16 cellular contexts compared by ENCODE assay signal in the genomic region with DNA sequence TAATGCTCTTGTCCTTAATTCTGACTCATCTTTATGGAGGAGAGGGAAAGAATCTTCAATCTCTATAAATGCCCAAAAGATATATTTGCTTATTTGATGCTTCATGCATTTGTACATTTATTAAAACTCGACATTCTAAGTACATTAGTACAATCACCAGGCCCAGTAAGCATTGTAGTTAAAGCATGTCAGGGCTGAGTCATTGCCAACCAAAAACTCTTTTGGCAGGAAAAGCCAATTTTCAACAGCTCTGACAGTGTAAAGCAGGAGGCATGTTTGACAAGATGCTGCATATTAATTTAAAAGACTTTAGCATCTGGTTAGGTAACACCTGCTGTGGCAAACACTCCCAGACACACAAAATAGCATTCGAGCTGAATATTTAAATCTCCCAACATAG.
DNase-seq lines count a peak whose midpoint lies in the region; ATAC-seq and TF ChIP-seq lines count a peak whose summit lies in the region.
"Had no signal": no experiment of that assay in that cellular context is flagged by ENCODE, and none has a peak within 500 bp of the region (broad histone marks: within the 10 kb centered on the region; RNA-seq: fewer than 3 reads in every experiment).

No MANE protein-coding gene starts in this region.

- no peak overlapping the region for H3K4me3 ChIP-seq in mammary epithelial cell (replicated peaks in 1 of 3; ENCODE audit: insufficient read depth in 1 of 3, low read depth in 2 of 3, low read length in 3 of 3)
- H3K4me3 ChIP-seq: BLaER1 treated with 17β-estradiol and CSF1 and Interleukin-3, amounts not matched to agents 10 nM and 100 nM; ovary; uterus had no signal

- no peaks in the 10 kb centered on the region for H3K27me3 ChIP-seq in mammary epithelial cell (ENCODE audit: insufficient read depth, low read length)
- H3K27me3 ChIP-seq: BLaER1 treated with 17β-estradiol and CSF1 and Interleukin-3, amounts not matched to agents 10 nM and 100 nM; ovary; uterus had no signal

- DNase-seq in COR-L47 (lab: John Stamatoyannopoulos, UW) (peak; percentile 46), NCI-H1105 (lab: John Stamatoyannopoulos, UW) (peak; percentile 16), mammary epithelial cell (peak; percentile 3), myocyte (ENCODE audit: low read depth) (peak; percentile 12), NK-92 (lab: John Stamatoyannopoulos, UW; ENCODE audit: unreplicated experiment) (no peak), NCI-H526 (lab: John Stamatoyannopoulos, UW) (no peak)
- no peak for DNase-seq in activated naive CD4-positive, alpha-beta T cell treated with anti-CD3 and anti-CD28 coated beads, Interleukin-2, amount 10 ng/mL, durations not matched to agents 7 days and 5 days
- DNase-seq: activated CD8-positive, alpha-beta T cell treated with anti-CD3 and anti-CD28 coated beads for 36 hours; GDM1; ovary; uterus had no signal

- CTCF ChIA-PET in mammary epithelial cell (lab: Charles Lee; ENCODE audit: low non-redundant PET) = no interaction called here
- CTCF ChIA-PET in activated naive CD4-positive, alpha-beta T cell treated with anti-CD3 and anti-CD28 coated beads, Interleukin-2, amount 10 ng/mL, durations not matched to agents 7 days and 5 days (lab: Charles Lee) = no interaction called here

- no peak overlapping the region for H3K4me2 ChIP-seq in mammary epithelial cell (ENCODE audit: insufficient read depth, low read depth, low read length)
- H3K4me2 ChIP-seq: BLaER1 treated with 17β-estradiol and CSF1 and Interleukin-3, amounts not matched to agents 10 nM and 100 nM had no signal

- intact Hi-C loops in mammary epithelial cell (cut with micrococcal nuclease) = no loop called here

- in situ Hi-C loops in mammary epithelial cell (cut with MboI; ENCODE audit: low sequenced_read_pairs in 2 of 2) = no loop called here

- H4K20me1 ChIP-seq in mammary epithelial cell (ENCODE audit: insufficient read depth, low read length) = no peaks in the 10 kb centered on the region
- H4K20me1 ChIP-seq: BLaER1 treated with 17β-estradiol and CSF1 and Interleukin-3, amounts not matched to agents 10 nM and 100 nM had no signal

- H3K9me3 Mint-ChIP-seq in activated naive CD4-positive, alpha-beta T cell treated with anti-CD3 and anti-CD28 coated beads, Interleukin-2, amount 10 ng/mL, durations not matched to agents 7 days and 5 days = peaks cover 2% of the 10 kb centered on the region
- H3K9me3 Mint-ChIP-seq: activated CD8-positive, alpha-beta T cell treated with anti-CD3 and anti-CD28 coated beads for 36 hours had no signal

- no peaks in the 10 kb centered on the region for H3K36me3 ChIP-seq in mammary epithelial cell (ENCODE audit: insufficient read depth, low read length)
- H3K36me3 ChIP-seq: BLaER1 treated with 17β-estradiol and CSF1 and Interleukin-3, amounts not matched to agents 10 nM and 100 nM; ovary; uterus had no signal

- H3K36me3 Mint-ChIP-seq in activated naive CD4-positive, alpha-beta T cell treated with anti-CD3 and anti-CD28 coated beads, Interleukin-2, amount 10 ng/mL, durations not matched to agents 7 days and 5 days = no peaks in the 10 kb centered on the region

- no peaks in the 10 kb centered on the region for H3K79me2 ChIP-seq in mammary epithelial cell (ENCODE audit: insufficient read depth, low read length)

- no peaks in the 10 kb centered on the region for H3K4me1 ChIP-seq in mammary epithelial cell (ENCODE audit: insufficient read depth, low read length)
- H3K4me1 ChIP-seq: uterus had no signal

- H3K27me3 Mint-ChIP-seq in activated naive CD4-positive, alpha-beta T cell treated with anti-CD3 and anti-CD28 coated beads, Interleukin-2, amount 10 ng/mL, durations not matched to agents 7 days and 5 days = no peaks in the 10 kb centered on the region
- H3K27me3 Mint-ChIP-seq: activated CD8-positive, alpha-beta T cell treated with anti-CD3 and anti-CD28 coated beads for 36 hours; central memory CD8-positive, alpha-beta T cell had no signal

- H3K4me1 Mint-ChIP-seq in activated naive CD4-positive, alpha-beta T cell treated with anti-CD3 and anti-CD28 coated beads, Interleukin-2, amount 10 ng/mL, durations not matched to agents 7 days and 5 days = no peaks in the 10 kb centered on the region
- H3K4me1 Mint-ChIP-seq: central memory CD8-positive, alpha-beta T cell had no signal

- no peak for ATAC-seq in GM19452 (IDR thresholded peaks at IDR 0.05; ENCODE audit: unreplicated experiment)
- ATAC-seq: activated CD8-positive, alpha-beta T cell treated with anti-CD3 and anti-CD28 coated beads for 36 hours; esophagus mucosa; HCT116 had no signal

- no peak overlapping the region for H3K4me3 Mint-ChIP-seq in activated naive CD4-positive, alpha-beta T cell treated with anti-CD3 and anti-CD28 coated beads, Interleukin-2, amount 10 ng/mL, durations not matched to agents 7 days and 5 days
- H3K4me3 Mint-ChIP-seq: activated CD8-positive, alpha-beta T cell treated with anti-CD3 and anti-CD28 coated beads for 36 hours; central memory CD8-positive, alpha-beta T cell had no signal

- H2AFZ ChIP-seq in mammary epithelial cell (ENCODE audit: low read depth, low read length) = no peak overlapping the region

- H3K9ac ChIP-seq in mammary epithelial cell (ENCODE audit: insufficient read depth, low read length) = no peak overlapping the region
- H3K9ac ChIP-seq: BLaER1 treated with 17β-estradiol and CSF1 and Interleukin-3, amounts not matched to agents 10 nM and 100 nM had no signal

- dilution Hi-C loops in mammary epithelial cell (cut with HindIII; ENCODE audit: low sequenced_read_pairs) = no loop called here

- H3K9me3 ChIP-seq in mammary epithelial cell (replicated peaks; ENCODE audit: insufficient read depth, low read length) = no peaks in the 10 kb centered on the region
- H3K9me3 ChIP-seq: BLaER1 treated with 17β-estradiol and CSF1 and Interleukin-3, amounts not matched to agents 10 nM and 100 nM; ovary; uterus had no signal

- no peak overlapping the region for H3K27ac Mint-ChIP-seq in activated naive CD4-positive, alpha-beta T cell treated with anti-CD3 and anti-CD28 coated beads, Interleukin-2, amount 10 ng/mL, durations not matched to agents 7 days and 5 days
- H3K27ac Mint-ChIP-seq: activated CD8-positive, alpha-beta T cell treated with anti-CD3 and anti-CD28 coated beads for 36 hours had no signal

- 38% methylated on average over 2 of the region's 2 CpGs for WGBS in mammary epithelial cell (ENCODE audit: low coverage, missing lambda C conversion rate)

- no peak for TF ChIP-seq CTCF in mammary epithelial cell (conservative IDR thresholded peaks at IDR 0.05 in 1 of 2, IDR thresholded peaks at IDR 0.05 in 1 of 2; ENCODE audit: extremely low read depth in 1 of 2, insufficient read depth in 1 of 2, low read depth in 1 of 2, low read length in 2 of 2)

- no peak overlapping the region for H3K27ac ChIP-seq in mammary epithelial cell (ENCODE audit: insufficient read depth, low read depth, low read length)
- H3K27ac ChIP-seq: BLaER1 treated with 17β-estradiol and CSF1 and Interleukin-3, amounts not matched to agents 10 nM and 100 nM; ovary; uterus had no signal

- BruUV-seq in mammary epithelial cell (replicated peaks; lab: Mats Ljungman, UMichigan) = no TSS peak

Comparison
In these comparisons a context has a peak if more than half of its experiments do, and no peak if none do; other contexts are left out.
1. DNase-seq: peak in COR-L47 (single experiment), NCI-H1105 (single experiment), mammary epithelial cell (single experiment) and myocyte (single experiment); none in NK-92 (single experiment), activated naive CD4-positive, alpha-beta T cell treated with anti-CD3 and anti-CD28 coated beads, Interleukin-2, amount 10 ng/mL, durations not matched to agents 7 days and 5 days (single experiment) and NCI-H526 (0 of 2).